ENCODE assay signal across 8 cellular contexts in the genomic region with DNA sequence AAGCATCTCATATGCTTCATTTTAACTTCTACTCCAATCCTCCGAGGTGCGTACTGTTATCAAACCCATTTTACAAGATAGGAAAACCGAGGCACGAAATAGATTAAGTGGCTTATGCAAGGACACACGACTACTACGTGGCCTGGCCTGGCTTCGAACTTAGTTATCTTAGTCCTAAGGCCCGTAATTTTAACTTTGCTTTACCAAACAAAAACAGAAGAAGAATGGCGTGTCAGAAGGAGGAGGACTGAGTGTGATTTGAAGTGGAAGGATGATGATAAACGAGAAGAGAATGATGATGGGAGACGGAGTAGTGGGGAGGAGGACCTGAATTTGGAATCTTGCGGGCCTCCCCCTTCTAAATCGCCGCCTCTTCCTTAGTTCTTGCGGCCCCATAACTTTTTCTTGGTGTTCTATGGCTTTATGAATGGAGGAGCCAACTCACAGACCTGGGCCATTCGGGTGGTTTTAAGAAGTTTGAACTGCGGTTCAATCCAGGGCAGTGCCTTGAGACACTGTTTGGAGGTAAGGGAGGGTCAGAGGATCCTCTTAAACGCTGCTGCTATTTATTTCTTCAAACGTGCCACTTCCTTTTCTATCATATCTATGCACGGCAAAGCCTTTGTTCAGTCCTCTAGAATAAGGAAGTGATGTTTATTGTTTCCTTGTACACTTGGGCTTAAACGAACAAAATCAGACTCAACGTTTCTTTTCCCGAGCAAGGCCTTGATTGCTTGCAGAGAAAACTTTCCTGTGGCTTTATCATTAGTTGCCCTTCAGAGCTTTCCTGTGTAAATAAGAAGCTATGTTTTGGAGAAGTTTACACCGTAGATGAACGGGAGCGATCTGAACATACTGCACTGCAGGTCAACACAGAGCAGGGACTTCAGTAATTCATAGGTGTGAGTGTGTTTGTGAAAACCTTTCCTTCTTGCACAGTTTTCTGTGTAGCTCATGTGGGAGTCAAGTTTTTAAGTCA. TPM values are rescaled to one million over a fixed set of nuclear protein-coding genes. Genes with fewer than 3 reads are reported as not detected.
DNase-seq lines count a peak whose midpoint lies in the region; ATAC-seq and TF ChIP-seq lines count a peak whose summit lies in the region.

No MANE protein-coding gene starts in this region.

- ATAC-seq in left ventricle myocardium superior (no peak), lower lobe of right lung (no peak), GM21576 (IDR thresholded peaks at IDR 0.05; ENCODE audit: unreplicated experiment) (no peak)

- no peak for TF ChIP-seq CTCF in cardiac muscle cell (IDR thresholded peaks at IDR 0.05; ENCODE audit: low read depth, low read length)
- no peak for TF ChIP-seq CTCF in MCF 10A (IDR thresholded peaks at IDR 0.05; ENCODE audit: unreplicated experiment)
- no peak for TF ChIP-seq CTCF in lower lobe of right lung (IDR thresholded peaks at IDR 0.05)
- no peak for TF ChIP-seq CTCF in transverse colon (IDR thresholded peaks at IDR 0.05)

- POLR2A ChIA-PET in MCF 10A (lab: Yijun Ruan, JAX) = interaction anchor here (0.5 to 3.0 kb wide), 43 partner anchors 8 to 821 kb away, joined by 3 to 78 read pairs (median 4); a partner anchor contains a TSS

- H3K4me1 ChIP-seq in cardiac muscle cell (ENCODE audit: low read depth) = peaks cover 6% of the 10 kb centered on the region
- no peaks in the 10 kb centered on the region for H3K4me1 ChIP-seq in NT2/D1 (ENCODE audit: insufficient read depth, insufficient read length)
- H3K4me1 ChIP-seq in lower lobe of right lung = peaks cover 58% of the 10 kb centered on the region
- H3K4me1 ChIP-seq in transverse colon = peaks cover 24 to 45% (median 42%) of the 10 kb centered on the region in 4 donors

- peak in 1 of 2 donors; percentile 9 for DNase-seq in cardiac muscle cell (ENCODE audit: low read depth in 1 of 2, low spot score in 1 of 2)
- no peak for DNase-seq in left ventricle myocardium superior
- no peak for DNase-seq in NT2/D1 (ENCODE audit: low read depth, low spot score)
- DNase-seq in MCF 10A (ENCODE audit: unreplicated experiment) = peak; percentile 33
- no peak for DNase-seq in lower lobe of right lung
- no peak for DNase-seq in transverse colon
- DNase-seq in GOT3 (lab: John Stamatoyannopoulos, UW) = no peak

- peak; percentile 16 for TF ChIP-seq POLR2A in transverse colon (IDR thresholded peaks at IDR 0.05)

- H3K27me3 ChIP-seq in cardiac muscle cell (no peaks in the 10 kb centered on the region), NT2/D1 (ENCODE audit: insufficient read depth, insufficient read length) (no peaks in the 10 kb centered on the region), lower lobe of right lung (ENCODE audit: low read depth) (no peaks in the 10 kb centered on the region), transverse colon (no peaks in the 10 kb centered on the region)

- H3K27ac Mint-ChIP-seq in MCF 10A (ENCODE audit: low read depth, unreplicated experiment) = peak overlapping the region; percentile 95

- peaks cover 34% of the 10 kb centered on the region for H3K36me3 Mint-ChIP-seq in MCF 10A (ENCODE audit: insufficient read depth, unreplicated experiment)

- H3K4me3 ChIP-seq in cardiac muscle cell (peak overlapping the region; percentile 83), NT2/D1 (ENCODE audit: insufficient read length, low read depth) (peak overlapping the region; percentile 46), lower lobe of right lung (peak overlapping the region; percentile 76), transverse colon (peak overlapping the region; percentile 73 to 97 (median 77))

- TSS peak; percentile 40 for BruUV-seq in MCF 10A (replicated peaks; lab: Mats Ljungman, UMichigan)

- H3K27me3 Mint-ChIP-seq in MCF 10A (ENCODE audit: insufficient read depth, unreplicated experiment) = no peaks in the 10 kb centered on the region

- H3K27ac ChIP-seq in cardiac muscle cell = peak overlapping the region; percentile 97
- peak overlapping the region; percentile 100 for H3K27ac ChIP-seq in lower lobe of right lung
- peak overlapping the region; percentile 95 to 99 (median 98) for H3K27ac ChIP-seq in transverse colon

- intact Hi-C loops in left ventricle myocardium superior (cut with micrococcal nuclease) = no loop called here
- intact Hi-C loops in MCF 10A (cut with micrococcal nuclease) = loop anchor here (2.0 kb wide), 3 partner anchors 28 to 208 kb away; a partner anchor contains a TSS
- intact Hi-C loops in lower lobe of right lung (cut with DNase I) = no loop called here
- intact Hi-C loops in transverse colon (cut with DNase I; ENCODE audit: low total_unique reads) = loop anchor here (5.0 kb wide), 1 partner anchor 102 kb away; a partner anchor contains a TSS

- H3K9me3 ChIP-seq in cardiac muscle cell (ENCODE audit: low read depth) = no peaks in the 10 kb centered on the region
- H3K9me3 ChIP-seq in NT2/D1 (ENCODE audit: insufficient read depth, low read length) = no peaks in the 10 kb centered on the region
- no peaks in the 10 kb centered on the region for H3K9me3 ChIP-seq in lower lobe of right lung
- no peaks in the 10 kb centered on the region for H3K9me3 ChIP-seq in transverse colon

- WGBS in transverse colon (ENCODE audit: low coverage in 1 of 2), 2 donors = 0 to 1% methylated on average over 13 to 26 of the region's 26 CpGs

- H3K4me3 Mint-ChIP-seq in MCF 10A (ENCODE audit: unreplicated experiment) = peak overlapping the region; percentile 85

- H3K4me1 Mint-ChIP-seq in MCF 10A (ENCODE audit: insufficient read depth, unreplicated experiment) = peaks cover 42% of the 10 kb centered on the region

- peak overlapping the region; percentile 88 for H3K9ac ChIP-seq in NT2/D1 (ENCODE audit: insufficient read length, low read depth)

- no peaks in the 10 kb centered on the region for H3K9me3 Mint-ChIP-seq in MCF 10A (ENCODE audit: unreplicated experiment)

- TF ChIP-seq EP300 in transverse colon (IDR thresholded peaks at IDR 0.05; ENCODE audit: low read depth) = no peak

- no peaks in the 10 kb centered on the region for H3K36me3 ChIP-seq in cardiac muscle cell
- peaks cover 16% of the 10 kb centered on the region for H3K36me3 ChIP-seq in NT2/D1 (ENCODE audit: insufficient read depth, insufficient read length, low read length)
- peaks cover 12% of the 10 kb centered on the region for H3K36me3 ChIP-seq in lower lobe of right lung
- H3K36me3 ChIP-seq in transverse colon = no peaks in the 10 kb centered on the region

- in situ Hi-C loops in transverse colon (cut with MboI; ENCODE audit: low pct_ligation_motif_present in 1 of 4, low pct_unique_long_range_greater_than_20kb in 1 of 4, low sequenced_read_pairs in 3 of 4) = loop anchor here in 1 of 4 donors (10.0 kb wide), 1 partner anchor 104 kb away; a partner anchor contains a TSS

- CTCF ChIA-PET in MCF 10A (lab: Yijun Ruan, JAX) = interaction anchor here (0.6 to 1.0 kb wide), 2 partner anchors 94 to 202 kb away, joined by 4 read pairs; no protein-coding TSS in a partner anchor

RNA-seq across cellular contexts. Expression of a gene that starts 0.8 kb away (rescaled TPM):
- total RNA-seq in cardiac muscle cell = 45.2 and 55.7 TPM in 2 replicates
- polyA plus RNA-seq in cardiac muscle cell = 37.2 and 45.6 TPM in 2 replicates
- total RNA-seq in left ventricle myocardium superior = 26.1 TPM
- 52.3 and 60.5 TPM in 2 replicates for total RNA-seq in MCF 10A (2022)
- total RNA-seq in lower lobe of right lung = 106 TPM
- 10 to 100 TPM; 64.3 to 97.3 (median 78.9) TPM for total RNA-seq in transverse colon

RNA-seq across cellular contexts. Expression of a gene that starts 8.9 kb away (rescaled TPM):
- total RNA-seq in cardiac muscle cell (22.4 and 39.4 TPM in 2 replicates), left ventricle myocardium superior (26.1 TPM), MCF 10A (2022) (0.79 and 2.1 TPM in 2 replicates), lower lobe of right lung (72.7 TPM), transverse colon (10 to 100 TPM; 10.3 to 54.8 (median 27.4) TPM)
- polyA plus RNA-seq in cardiac muscle cell = 25.1 and 45.3 TPM in 2 replicates

Comparison
In these comparisons a context has a peak if more than half of its experiments do, and no peak if none do; other contexts are left out.
1. intact Hi-C loops: an anchor here in MCF 10A (2.0 kb wide) and transverse colon (5.0 kb wide); none called in left ventricle myocardium superior and lower lobe of right lung.